ENCODE assay signal across 14 cellular contexts in the genomic region with DNA sequence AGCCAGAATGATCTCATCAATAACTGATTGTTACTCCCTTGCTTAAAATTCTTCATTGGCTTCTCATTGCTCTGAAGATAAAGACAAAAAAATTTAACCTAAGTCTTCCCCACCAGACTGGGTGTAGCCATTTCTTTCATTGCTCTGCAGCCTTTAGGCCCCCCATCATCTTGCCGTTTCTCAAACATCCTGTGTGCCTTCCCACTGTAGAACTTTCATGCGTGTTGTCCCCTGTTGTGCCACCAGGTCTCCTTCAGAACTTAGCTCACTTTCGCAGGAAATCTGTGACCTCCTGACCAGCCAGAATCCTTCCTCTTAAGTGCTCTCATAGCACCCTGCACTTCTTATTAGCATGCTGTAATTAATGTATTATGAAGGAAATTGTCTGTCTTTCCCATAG. TPM values are rescaled to one million over a fixed set of nuclear protein-coding genes. Genes with fewer than 3 reads are reported as not detected.
DNase-seq lines count a peak whose midpoint lies in the region; ATAC-seq and TF ChIP-seq lines count a peak whose summit lies in the region.
"Had no signal": no experiment of that assay in that cellular context is flagged by ENCODE, and none has a peak within 500 bp of the region (broad histone marks: within the 10 kb centered on the region; RNA-seq: fewer than 3 reads in every experiment).

No MANE protein-coding gene starts in this region.

- H3K9me3 ChIP-seq in CD8-positive, alpha-beta memory T cell (ENCODE audit: low read length) = no peaks in the 10 kb centered on the region
- no peaks in the 10 kb centered on the region for H3K9me3 ChIP-seq in endodermal cell (ENCODE audit: control insufficient read depth, low read length)
- H3K9me3 ChIP-seq: A549, BE2C had no signal

- H3K9ac ChIP-seq in endodermal cell (ENCODE audit: extremely low read depth, low read length, poor library complexity, severe bottlenecking) = no peak overlapping the region

- POLR2A ChIA-PET in activated naive CD8-positive, alpha-beta T cell treated with anti-CD3 and anti-CD28 coated beads, Interleukin-2, amount 10 ng/mL, durations not matched to agents 7 days and 5 days (lab: Charles Lee) = no interaction called here
- POLR2A ChIA-PET in CD8-positive, alpha-beta memory T cell (lab: Charles Lee) = no interaction called here

- ATAC-seq in activated naive CD8-positive, alpha-beta T cell treated with anti-CD3 and anti-CD28 coated beads, Interleukin-2, amount 10 ng/mL, durations not matched to agents 7 days and 5 days (ENCODE audit: low read depth) = peak; percentile 26
- ATAC-seq in HG03521 (IDR thresholded peaks at IDR 0.05; ENCODE audit: unreplicated experiment) (no peak), HG02610 (IDR thresholded peaks at IDR 0.05; ENCODE audit: unreplicated experiment) (no peak)
- ATAC-seq: A549, GM12878 had no signal

- DNase-seq in activated naive CD8-positive, alpha-beta T cell treated with anti-CD3 and anti-CD28 coated beads, Interleukin-2, amount 10 ng/mL, durations not matched to agents 7 days and 5 days = no peak
- DNase-seq in activated naive CD8-positive, alpha-beta T cell treated with anti-CD3 and anti-CD28 coated beads for 36 hours = no peak
- DNase-seq in CD8-positive, alpha-beta memory T cell = peak in 1 of 5 donors; percentile 22
- DNase-seq in endodermal cell (no peak), hippocampal formation (lab: John Stamatoyannopoulos, UW) (no peak)
- DNase-seq: BE2C, DMS79, HCEC 1CT, HFFc6 had no signal

- TF ChIP-seq CTCF in endodermal cell (conservative IDR thresholded peaks at IDR 0.05) = peak; percentile 19

- peaks cover 7% of the 10 kb centered on the region for H3K36me3 Mint-ChIP-seq in activated naive CD8-positive, alpha-beta T cell treated with anti-CD3 and anti-CD28 coated beads, Interleukin-2, amount 10 ng/mL, durations not matched to agents 7 days and 5 days
- H3K36me3 Mint-ChIP-seq in activated naive CD8-positive, alpha-beta T cell treated with anti-CD3 and anti-CD28 coated beads for 36 hours = peaks cover 7% of the 10 kb centered on the region
- H3K36me3 Mint-ChIP-seq in CD8-positive, alpha-beta memory T cell = peaks cover 0 to 13% (median 4%) of the 10 kb centered on the region in 3 donors
- no peaks in the 10 kb centered on the region for H3K36me3 Mint-ChIP-seq in endodermal cell (ENCODE audit: low read depth)

- peaks cover 37% of the 10 kb centered on the region for H3K4me1 ChIP-seq in CD8-positive, alpha-beta memory T cell (ENCODE audit: insufficient read depth, low read length)
- peaks cover 16% of the 10 kb centered on the region for H3K4me1 ChIP-seq in endodermal cell (ENCODE audit: control insufficient read depth, insufficient read depth, low read length)
- H3K4me1 ChIP-seq: A549 had no signal

- no peak overlapping the region for H3K4me3 Mint-ChIP-seq in activated naive CD8-positive, alpha-beta T cell treated with anti-CD3 and anti-CD28 coated beads, Interleukin-2, amount 10 ng/mL, durations not matched to agents 7 days and 5 days
- no peak overlapping the region for H3K4me3 Mint-ChIP-seq in activated naive CD8-positive, alpha-beta T cell treated with anti-CD3 and anti-CD28 coated beads for 36 hours
- H3K4me3 Mint-ChIP-seq in CD8-positive, alpha-beta memory T cell = no peak overlapping the region
- H3K4me3 Mint-ChIP-seq in endodermal cell = no peak overlapping the region
- H3K4me3 Mint-ChIP-seq: HFFc6 had no signal

- H3K27me3 ChIP-seq in CD8-positive, alpha-beta memory T cell (ENCODE audit: insufficient read depth, low read length, poor library complexity, severe bottlenecking) = no peaks in the 10 kb centered on the region
- H3K27me3 ChIP-seq in endodermal cell (ENCODE audit: control insufficient read depth, insufficient read depth, low read length, poor library complexity, severe bottlenecking) = no peaks in the 10 kb centered on the region
- H3K27me3 ChIP-seq: BE2C had no signal

- no peak overlapping the region for H3K27ac Mint-ChIP-seq in activated naive CD8-positive, alpha-beta T cell treated with anti-CD3 and anti-CD28 coated beads, Interleukin-2, amount 10 ng/mL, durations not matched to agents 7 days and 5 days
- H3K27ac Mint-ChIP-seq in activated naive CD8-positive, alpha-beta T cell treated with anti-CD3 and anti-CD28 coated beads for 36 hours = no peak overlapping the region
- H3K27ac Mint-ChIP-seq in CD8-positive, alpha-beta memory T cell = peak overlapping the region in 5 of 8 donors; percentile 9 to 71 (median 13)
- no peak overlapping the region for H3K27ac Mint-ChIP-seq in endodermal cell
- H3K27ac Mint-ChIP-seq: HFFc6 had no signal

- CTCF ChIA-PET in CD8-positive, alpha-beta memory T cell (lab: Charles Lee) = interaction anchor here (1.5 kb wide), 1 partner anchor 29 kb away, joined by 6 read pairs; no protein-coding TSS in a partner anchor

- H3K36me3 ChIP-seq in CD8-positive, alpha-beta memory T cell (ENCODE audit: insufficient read depth, low read length) = no peaks in the 10 kb centered on the region
- no peaks in the 10 kb centered on the region for H3K36me3 ChIP-seq in endodermal cell (ENCODE audit: control insufficient read depth, insufficient read depth, low read length)

- H3K4me3 ChIP-seq in CD8-positive, alpha-beta memory T cell (ENCODE audit: low read length) = no peak overlapping the region
- no peak overlapping the region for H3K4me3 ChIP-seq in endodermal cell (ENCODE audit: low read length)
- H3K4me3 ChIP-seq: A549, GM12878 had no signal

- H3K27ac ChIP-seq in CD8-positive, alpha-beta memory T cell (ENCODE audit: low read depth, low read length) = no peak overlapping the region
- no peak overlapping the region for H3K27ac ChIP-seq in endodermal cell (ENCODE audit: low read depth, low read length)
- H3K27ac ChIP-seq: A549, C4-2B had no signal

- 97 to 100% methylated on average over 1 to 3 of the region's 3 CpGs for WGBS in endodermal cell (ENCODE audit: insufficient coverage in 1 of 2, insufficient read length in 1 of 2), 2 experiments

- no peaks in the 10 kb centered on the region for H3K9me3 Mint-ChIP-seq in activated naive CD8-positive, alpha-beta T cell treated with anti-CD3 and anti-CD28 coated beads, Interleukin-2, amount 10 ng/mL, durations not matched to agents 7 days and 5 days
- H3K9me3 Mint-ChIP-seq in activated naive CD8-positive, alpha-beta T cell treated with anti-CD3 and anti-CD28 coated beads for 36 hours = no peaks in the 10 kb centered on the region
- no peaks in the 10 kb centered on the region for H3K9me3 Mint-ChIP-seq in CD8-positive, alpha-beta memory T cell
- H3K9me3 Mint-ChIP-seq in endodermal cell = no peaks in the 10 kb centered on the region
- H3K9me3 Mint-ChIP-seq: HFFc6 had no signal

- H3K4me1 Mint-ChIP-seq in activated naive CD8-positive, alpha-beta T cell treated with anti-CD3 and anti-CD28 coated beads, Interleukin-2, amount 10 ng/mL, durations not matched to agents 7 days and 5 days = peaks cover 27% of the 10 kb centered on the region
- H3K4me1 Mint-ChIP-seq in activated naive CD8-positive, alpha-beta T cell treated with anti-CD3 and anti-CD28 coated beads for 36 hours = peaks cover 48% of the 10 kb centered on the region
- peaks cover 57 to 78% (median 70%) of the 10 kb centered on the region in 3 donors for H3K4me1 Mint-ChIP-seq in CD8-positive, alpha-beta memory T cell
- peaks cover 16% of the 10 kb centered on the region for H3K4me1 Mint-ChIP-seq in endodermal cell

- H3K27me3 Mint-ChIP-seq in activated naive CD8-positive, alpha-beta T cell treated with anti-CD3 and anti-CD28 coated beads, Interleukin-2, amount 10 ng/mL, durations not matched to agents 7 days and 5 days = no peaks in the 10 kb centered on the region
- no peaks in the 10 kb centered on the region for H3K27me3 Mint-ChIP-seq in activated naive CD8-positive, alpha-beta T cell treated with anti-CD3 and anti-CD28 coated beads for 36 hours
- no peaks in the 10 kb centered on the region for H3K27me3 Mint-ChIP-seq in CD8-positive, alpha-beta memory T cell
- no peaks in the 10 kb centered on the region for H3K27me3 Mint-ChIP-seq in endodermal cell (ENCODE audit: insufficient read depth)

RNA-seq across cellular contexts. Expression of gene TNRC6C, which starts 31.8 kb away (rescaled TPM):
- total RNA-seq in activated naive CD8-positive, alpha-beta T cell treated with anti-CD3 and anti-CD28 coated beads, Interleukin-2, amount 10 ng/mL, durations not matched to agents 7 days and 5 days = 10 to 100 TPM; 74.7 TPM
- 10 to 100 TPM; 16.2 to 19.2 TPM for total RNA-seq in activated naive CD8-positive, alpha-beta T cell treated with anti-CD3 and anti-CD28 coated beads for 36 hours
- 10 to 100 TPM; 25.9 to 28.1 TPM for total RNA-seq in CD8-positive, alpha-beta memory T cell
- polyA plus RNA-seq in CD8-positive, alpha-beta memory T cell = 7.4 TPM
- total RNA-seq in endodermal cell = 10 to 100 TPM; 22.4 to 40.2 TPM
- 10.8 TPM for polyA plus RNA-seq in endodermal cell (2013, experiment 1 of 2)
- polyA plus RNA-seq in endodermal cell (2013, experiment 2 of 2) = 10.1 TPM

Comparison
In these comparisons a context has a peak if more than half of its experiments do, and no peak if none do; other contexts are left out.
1. H3K27ac Mint-ChIP-seq: peak in CD8-positive, alpha-beta memory T cell (5 of 8); none in activated naive CD8-positive, alpha-beta T cell treated with anti-CD3 and anti-CD28 coated beads, Interleukin-2, amount 10 ng/mL, durations not matched to agents 7 days and 5 days (single experiment), activated naive CD8-positive, alpha-beta T cell treated with anti-CD3 and anti-CD28 coated beads for 36 hours (single experiment) and endodermal cell (single experiment).